Comparison of ENCODE assay signal across 8 cellular contexts in genomic region chr19:46713781-46714522, GRCh38. TPM values are rescaled to one million over a fixed set of nuclear protein-coding genes. Genes with fewer than 3 reads are reported as not detected.
DNase-seq lines count a peak whose midpoint lies in the region; ATAC-seq, FAIRE-seq and TF ChIP-seq lines count a peak whose summit lies in the region.

No MANE protein-coding gene starts in this region.

- H3K36me3 ChIP-seq in mucosa of descending colon (ENCODE audit: low read depth) = no peaks in the 10 kb centered on the region

- no peak for TF ChIP-seq CTCF in AG04450 (IDR thresholded peaks at IDR 0.05; ENCODE audit: low read depth, low read length)
- no peak for TF ChIP-seq CTCF in epithelial cell of esophagus (IDR thresholded peaks at IDR 0.05; ENCODE audit: insufficient read depth, low read depth, low read length, missing control alignments)
- TF ChIP-seq CTCF in mucosa of descending colon (IDR thresholded peaks at IDR 0.05) = no peak

- POLR2A ChIA-PET in AG04450 (lab: Yijun Ruan, JAX) = interaction anchor here (0.6 to 1.0 kb wide), 2 partner anchors 17 to 278 kb away, joined by 3 read pairs; no protein-coding TSS in a partner anchor

- no peak for TF ChIP-seq POLR2A in H54 (IDR thresholded peaks at IDR 0.05; ENCODE audit: low read depth, low read length)

- no peak for DNase-seq in AG04450 (ENCODE audit: low read depth, low spot score)
- peak; percentile 93 for DNase-seq in H54 (ENCODE audit: insufficient read length, low spot score)
- peak; percentile 78 for DNase-seq in NCI-H748 treated with DMSO at 0.1 percent for 48 hours (lab: John Stamatoyannopoulos, UW)
- DNase-seq in activated CD8-positive, alpha-beta memory T cell treated with anti-CD3 and anti-CD28 coated beads, Interleukin-2, amount 50 U/mL, for 48 hours = peak; percentile 81
- DNase-seq in epithelial cell of esophagus (ENCODE audit: low read depth) = peak; percentile 89
- peak; percentile 95 to 98 (median 96) for DNase-seq in mucosa of descending colon
- DNase-seq in stimulated activated CD8-positive, alpha-beta memory T cell treated with anti-CD3 and anti-CD28 coated beads, Interleukin-4, amount 100 ng/mL, for 4 hours (ENCODE audit: low read depth in 2 of 2, low spot score in 1 of 2) = peak; percentile 48 to 62
- no peak for DNase-seq in DMS114 treated with DMSO at 0.1 percent for 48 hours (lab: John Stamatoyannopoulos, UW; ENCODE audit: unreplicated experiment)

- peak overlapping the region; percentile 39 for H3K27ac ChIP-seq in AG04450 (ENCODE audit: low read depth, low read length)

- H3K4me1 ChIP-seq in mucosa of descending colon (ENCODE audit: low read depth) = peaks cover 32% of the 10 kb centered on the region

- H3K9me3 ChIP-seq in AG04450 (ENCODE audit: control insufficient read depth, insufficient read depth, low read length) (peaks cover 4% of the 10 kb centered on the region; the same call in 1 of the 2 replicates), mucosa of descending colon (no peaks in the 10 kb centered on the region)

- CTCF ChIA-PET in AG04450 (lab: Charles Lee) = interaction anchor here (0.6 to 6.5 kb wide), 6 partner anchors 10 to 299 kb away, joined by 3 to 46 read pairs (median 3); partner anchors contain the start of gene DACT3

- peak overlapping the region; percentile 71 for H3K4me3 ChIP-seq in AG04450 (ENCODE audit: low read depth, low read length)
- peak overlapping the region; percentile 92 for H3K4me3 ChIP-seq in epithelial cell of esophagus (ENCODE audit: low read length)
- H3K4me3 ChIP-seq in mucosa of descending colon = peak overlapping the region; percentile 54

- no peak for FAIRE-seq in H54 (lab: Jason Lieb, UNC)

- peak; percentile 83 for ATAC-seq in mucosa of descending colon

- intact Hi-C loops in mucosa of descending colon (cut with DNase I, micrococcal nuclease) = no loop called here

- no peaks in the 10 kb centered on the region for H3K27me3 ChIP-seq in AG04450 (ENCODE audit: control insufficient read depth, insufficient read depth, low read length)

RNA-seq across cellular contexts. Expression of gene PRKD2, which starts 3.0 kb away (rescaled TPM):
- 6.7 and 10.3 TPM in 2 replicates for polyA plus RNA-seq in AG04450 (2011; rRNA removed)
- 15.2 and 18.8 TPM in 2 replicates for polyA minus RNA-seq in AG04450 (2011; rRNA and poly(A)+ RNA removed)
- total RNA-seq in mucosa of descending colon = 10 to 100 TPM; 52.5 to 70.5 (median 62.9) TPM

RNA-seq across cellular contexts. Expression of gene FKRP, which starts 31.9 kb away (rescaled TPM):
- polyA plus RNA-seq in AG04450 (2011; rRNA removed) = 12.1 and 12.6 TPM in 2 replicates
- polyA minus RNA-seq in AG04450 (2011; rRNA and poly(A)+ RNA removed) = 6.4 and 10.8 TPM in 2 replicates
- total RNA-seq in mucosa of descending colon = 10 to 100 TPM; 10.7 to 19.8 (median 10.9) TPM

RNA-seq across cellular contexts. Expression of gene STRN4, which starts 32.3 kb away (rescaled TPM):
- 48.1 and 59.3 TPM in 2 replicates for polyA plus RNA-seq in AG04450 (2011; rRNA removed)
- polyA minus RNA-seq in AG04450 (2011; rRNA and poly(A)+ RNA removed) = 41.8 and 59.4 TPM in 2 replicates
- 10 to 100 TPM; 68.3 to 79.2 (median 73.7) TPM for total RNA-seq in mucosa of descending colon

RNA-seq across cellular contexts. Expression of gene DACT3, which starts 53.0 kb away (rescaled TPM):
- 6.1 and 6.9 TPM in 2 replicates for polyA plus RNA-seq in AG04450 (2011; rRNA removed)
- polyA minus RNA-seq in AG04450 (2011; rRNA and poly(A)+ RNA removed) = 4.2 and 5.1 TPM in 2 replicates
- 10 to 100 TPM in 1 of 3 donors, 1 to 10 TPM in 2; 1.9 to 60.9 (median 3.4) TPM for total RNA-seq in mucosa of descending colon

Comparison
In these comparisons a context has a peak if more than half of its experiments do, and no peak if none do; other contexts are left out.
1. DNase-seq: peak in H54 (single experiment), NCI-H748 treated with DMSO at 0.1 percent for 48 hours (single experiment), activated CD8-positive, alpha-beta memory T cell treated with anti-CD3 and anti-CD28 coated beads, Interleukin-2, amount 50 U/mL, for 48 hours (single experiment), epithelial cell of esophagus (single experiment), mucosa of descending colon (3 of 3) and stimulated activated CD8-positive, alpha-beta memory T cell treated with anti-CD3 and anti-CD28 coated beads, Interleukin-4, amount 100 ng/mL, for 4 hours (2 of 2); none in AG04450 (single experiment) and DMS114 treated with DMSO at 0.1 percent for 48 hours (single experiment).
2. Peak in every context shown above with its lines, with median percentiles within 50 percentile points of each other: H3K4me3 ChIP-seq.